ENCODE assay signal across 2 cellular contexts in the genomic region with DNA sequence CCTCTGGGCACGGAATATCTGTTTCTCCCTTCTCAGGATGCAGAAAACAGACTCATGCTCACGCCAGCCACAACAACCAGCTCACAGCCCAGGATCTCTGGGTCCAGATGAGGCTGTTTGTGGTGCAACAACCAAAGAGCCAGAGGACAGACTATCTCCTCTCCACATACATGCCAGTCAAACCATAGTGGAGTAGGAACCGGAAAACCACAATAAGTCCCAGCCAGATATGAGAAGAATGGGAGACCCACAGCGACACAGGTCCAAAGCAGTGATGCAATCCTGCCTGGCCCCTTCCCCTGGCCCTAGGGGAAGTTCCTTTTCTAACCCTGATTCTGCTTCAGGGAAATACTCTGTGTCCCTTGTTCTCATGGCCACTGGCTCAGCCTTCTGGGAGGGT.
TF ChIP-seq lines count a peak whose summit lies in the region.

No MANE protein-coding gene starts in this region.

TF ChIP-seq in K562, 482 proteins besides CTCF, POLR2A, EP300 and RAD21 (continues in another document):
- TF ChIP-seq HMGN3 (IDR thresholded peaks at IDR 0.05; ENCODE audit: borderline replicate concordance, extremely low read depth, insufficient read length, low read depth, low read length) (no peak), ZNF253 (CRISPR knock-in tag; conservative IDR thresholded peaks at IDR 0.05) (no peak), POLR2G (IDR thresholded peaks at IDR 0.05; ENCODE audit: low read depth, low read length) (no peak), KLF6 (CRISPR knock-in tag; IDR thresholded peaks at IDR 0.05; ENCODE audit: borderline replicate concordance) (no peak), SNRNP70 (optimal IDR thresholded peaks at IDR 0.05; ENCODE audit: low read depth, low read length) (no peak), CBX3 (IDR thresholded peaks at IDR 0.05; ENCODE audit: borderline replicate concordance in 1 of 2, low read length in 2 of 2) (no peak), KDM5B (IDR thresholded peaks at IDR 0.05; ENCODE audit: insufficient replicate concordance, low read depth, low read length) (no peak), KDM2B (CRISPR knock-in tag; IDR thresholded peaks at IDR 0.05) (no peak), TCF7 (IDR thresholded peaks at IDR 0.05; ENCODE audit: borderline replicate concordance) (no peak), FOSL1 (tag; conservative IDR thresholded peaks at IDR 0.05) (no peak), SRSF1 (IDR thresholded peaks at IDR 0.05; ENCODE audit: low read depth, low read length) (no peak), CBFB (CRISPR knock-in tag; IDR thresholded peaks at IDR 0.05) (peak; percentile 79; the same call in 1 of the 2 replicates), CBX1 (IDR thresholded peaks at IDR 0.05; ENCODE audit: low read depth) (no peak), ZC3H8 (IDR thresholded peaks at IDR 0.05) (no peak), POLR2H (tag; IDR thresholded peaks at IDR 0.05; ENCODE audit: low read depth) (no peak), RBBP5 (IDR thresholded peaks at IDR 0.05; ENCODE audit: borderline replicate concordance, insufficient read depth, low read length, poor library complexity, severe bottlenecking) (no peak), KHSRP (IDR thresholded peaks at IDR 0.05) (no peak), MEIS2 (IDR thresholded peaks at IDR 0.05; ENCODE audit: partially characterized antibody) (peak; percentile 36), TARDBP (IDR thresholded peaks at IDR 0.05) (no peak), ZNF143 (CRISPR knock-in tag; IDR thresholded peaks at IDR 0.05) (no peak), HDAC2 (IDR thresholded peaks at IDR 0.05) (0 out of 2 replicates have a peak, but pooled peaks have one; percentile 42), PRPF4 (IDR thresholded peaks at IDR 0.05; ENCODE audit: insufficient read depth, low read depth, low read length, poor library complexity, severe bottlenecking) (no peak), MAFG (tag; conservative IDR thresholded peaks at IDR 0.05) (no peak), TAL1 (IDR thresholded peaks at IDR 0.05) (peak; percentile 81)
- TF ChIP-seq, protein P1, sequence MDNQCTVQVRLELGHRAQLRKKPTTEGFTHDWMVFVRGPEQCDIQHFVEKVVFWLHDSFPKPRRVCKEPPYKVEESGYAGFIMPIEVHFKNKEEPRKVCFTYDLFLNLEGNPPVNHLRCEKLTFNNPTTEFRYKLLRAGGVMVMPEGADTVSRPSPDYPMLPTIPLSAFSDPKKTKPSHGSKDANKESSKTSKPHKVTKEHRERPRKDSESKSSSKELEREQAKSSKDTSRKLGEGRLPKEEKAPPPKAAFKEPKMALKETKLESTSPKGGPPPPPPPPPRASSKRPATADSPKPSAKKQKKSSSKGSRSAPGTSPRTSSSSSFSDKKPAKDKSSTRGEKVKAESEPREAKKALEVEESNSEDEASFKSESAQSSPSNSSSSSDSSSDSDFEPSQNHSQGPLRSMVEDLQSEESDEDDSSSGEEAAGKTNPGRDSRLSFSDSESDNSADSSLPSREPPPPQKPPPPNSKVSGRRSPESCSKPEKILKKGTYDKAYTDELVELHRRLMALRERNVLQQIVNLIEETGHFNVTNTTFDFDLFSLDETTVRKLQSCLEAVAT (IDR thresholded peaks at IDR 0.05): no peak
- TF ChIP-seq, protein P2, sequence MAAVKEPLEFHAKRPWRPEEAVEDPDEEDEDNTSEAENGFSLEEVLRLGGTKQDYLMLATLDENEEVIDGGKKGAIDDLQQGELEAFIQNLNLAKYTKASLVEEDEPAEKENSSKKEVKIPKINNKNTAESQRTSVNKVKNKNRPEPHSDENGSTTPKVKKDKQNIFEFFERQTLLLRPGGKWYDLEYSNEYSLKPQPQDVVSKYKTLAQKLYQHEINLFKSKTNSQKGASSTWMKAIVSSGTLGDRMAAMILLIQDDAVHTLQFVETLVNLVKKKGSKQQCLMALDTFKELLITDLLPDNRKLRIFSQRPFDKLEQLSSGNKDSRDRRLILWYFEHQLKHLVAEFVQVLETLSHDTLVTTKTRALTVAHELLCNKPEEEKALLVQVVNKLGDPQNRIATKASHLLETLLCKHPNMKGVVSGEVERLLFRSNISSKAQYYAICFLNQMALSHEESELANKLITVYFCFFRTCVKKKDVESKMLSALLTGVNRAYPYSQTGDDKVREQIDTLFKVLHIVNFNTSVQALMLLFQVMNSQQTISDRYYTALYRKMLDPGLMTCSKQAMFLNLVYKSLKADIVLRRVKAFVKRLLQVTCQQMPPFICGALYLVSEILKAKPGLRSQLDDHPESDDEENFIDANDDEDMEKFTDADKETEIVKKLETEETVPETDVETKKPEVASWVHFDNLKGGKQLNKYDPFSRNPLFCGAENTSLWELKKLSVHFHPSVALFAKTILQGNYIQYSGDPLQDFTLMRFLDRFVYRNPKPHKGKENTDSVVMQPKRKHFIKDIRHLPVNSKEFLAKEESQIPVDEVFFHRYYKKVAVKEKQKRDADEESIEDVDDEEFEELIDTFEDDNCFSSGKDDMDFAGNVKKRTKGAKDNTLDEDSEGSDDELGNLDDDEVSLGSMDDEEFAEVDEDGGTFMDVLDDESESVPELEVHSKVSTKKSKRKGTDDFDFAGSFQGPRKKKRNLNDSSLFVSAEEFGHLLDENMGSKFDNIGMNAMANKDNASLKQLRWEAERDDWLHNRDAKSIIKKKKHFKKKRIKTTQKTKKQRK (IDR thresholded peaks at IDR 0.05; ENCODE audit: borderline replicate concordance, low read depth, low read length): no peak
- TF ChIP-seq, protein P3, sequence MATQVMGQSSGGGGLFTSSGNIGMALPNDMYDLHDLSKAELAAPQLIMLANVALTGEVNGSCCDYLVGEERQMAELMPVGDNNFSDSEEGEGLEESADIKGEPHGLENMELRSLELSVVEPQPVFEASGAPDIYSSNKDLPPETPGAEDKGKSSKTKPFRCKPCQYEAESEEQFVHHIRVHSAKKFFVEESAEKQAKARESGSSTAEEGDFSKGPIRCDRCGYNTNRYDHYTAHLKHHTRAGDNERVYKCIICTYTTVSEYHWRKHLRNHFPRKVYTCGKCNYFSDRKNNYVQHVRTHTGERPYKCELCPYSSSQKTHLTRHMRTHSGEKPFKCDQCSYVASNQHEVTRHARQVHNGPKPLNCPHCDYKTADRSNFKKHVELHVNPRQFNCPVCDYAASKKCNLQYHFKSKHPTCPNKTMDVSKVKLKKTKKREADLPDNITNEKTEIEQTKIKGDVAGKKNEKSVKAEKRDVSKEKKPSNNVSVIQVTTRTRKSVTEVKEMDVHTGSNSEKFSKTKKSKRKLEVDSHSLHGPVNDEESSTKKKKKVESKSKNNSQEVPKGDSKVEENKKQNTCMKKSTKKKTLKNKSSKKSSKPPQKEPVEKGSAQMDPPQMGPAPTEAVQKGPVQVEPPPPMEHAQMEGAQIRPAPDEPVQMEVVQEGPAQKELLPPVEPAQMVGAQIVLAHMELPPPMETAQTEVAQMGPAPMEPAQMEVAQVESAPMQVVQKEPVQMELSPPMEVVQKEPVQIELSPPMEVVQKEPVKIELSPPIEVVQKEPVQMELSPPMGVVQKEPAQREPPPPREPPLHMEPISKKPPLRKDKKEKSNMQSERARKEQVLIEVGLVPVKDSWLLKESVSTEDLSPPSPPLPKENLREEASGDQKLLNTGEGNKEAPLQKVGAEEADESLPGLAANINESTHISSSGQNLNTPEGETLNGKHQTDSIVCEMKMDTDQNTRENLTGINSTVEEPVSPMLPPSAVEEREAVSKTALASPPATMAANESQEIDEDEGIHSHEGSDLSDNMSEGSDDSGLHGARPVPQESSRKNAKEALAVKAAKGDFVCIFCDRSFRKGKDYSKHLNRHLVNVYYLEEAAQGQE (CRISPR knock-in tag; IDR thresholded peaks at IDR 0.05; ENCODE audit: low read depth): no peak

TF ChIP-seq in SK-N-SH, 30 proteins besides CTCF, POLR2A, EP300 and RAD21:
- TF ChIP-seq CHD2 (IDR thresholded peaks at IDR 0.05; ENCODE audit: low read length, partially characterized antibody): no peak
- no peak for TF ChIP-seq GATA2 (CRISPR knock-in tag; IDR thresholded peaks at IDR 0.05)
- no peak for TF ChIP-seq FOSL2 (IDR thresholded peaks at IDR 0.05; ENCODE audit: borderline replicate concordance, low read depth)
- TF ChIP-seq EZH2phosphoT487 (IDR thresholded peaks at IDR 0.05; ENCODE audit: borderline replicate concordance, low read depth): no peak
- no peak for TF ChIP-seq RFX5 (IDR thresholded peaks at IDR 0.05; ENCODE audit: low read length)
- no peak for TF ChIP-seq ELF1 (IDR thresholded peaks at IDR 0.05)
- TF ChIP-seq JUND (IDR thresholded peaks at IDR 0.05): no peak
- TF ChIP-seq TCF12 (IDR thresholded peaks at IDR 0.05): no peak
- no peak for TF ChIP-seq GABPA (IDR thresholded peaks at IDR 0.05; ENCODE audit: low read depth)
- no peak for TF ChIP-seq TAF1 (IDR thresholded peaks at IDR 0.05; ENCODE audit: borderline replicate concordance, low read depth, low read length)
- no peak for TF ChIP-seq SMC3 (IDR thresholded peaks at IDR 0.05; ENCODE audit: low read depth, low read length)
- TF ChIP-seq, protein P4, sequence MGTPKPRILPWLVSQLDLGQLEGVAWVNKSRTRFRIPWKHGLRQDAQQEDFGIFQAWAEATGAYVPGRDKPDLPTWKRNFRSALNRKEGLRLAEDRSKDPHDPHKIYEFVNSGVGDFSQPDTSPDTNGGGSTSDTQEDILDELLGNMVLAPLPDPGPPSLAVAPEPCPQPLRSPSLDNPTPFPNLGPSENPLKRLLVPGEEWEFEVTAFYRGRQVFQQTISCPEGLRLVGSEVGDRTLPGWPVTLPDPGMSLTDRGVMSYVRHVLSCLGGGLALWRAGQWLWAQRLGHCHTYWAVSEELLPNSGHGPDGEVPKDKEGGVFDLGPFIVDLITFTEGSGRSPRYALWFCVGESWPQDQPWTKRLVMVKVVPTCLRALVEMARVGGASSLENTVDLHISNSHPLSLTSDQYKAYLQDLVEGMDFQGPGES (IDR thresholded peaks at IDR 0.05; ENCODE audit: low read depth, low read length): no peak
- TF ChIP-seq, protein P3 (IDR thresholded peaks at IDR 0.05; ENCODE audit: low read depth, low read length): no peak
- TF ChIP-seq MXI1 (IDR thresholded peaks at IDR 0.05; ENCODE audit: low read depth, low read length): no peak
- no peak for TF ChIP-seq MEF2A (IDR thresholded peaks at IDR 0.05; ENCODE audit: borderline replicate concordance, low read depth)
- TF ChIP-seq, protein P5, sequence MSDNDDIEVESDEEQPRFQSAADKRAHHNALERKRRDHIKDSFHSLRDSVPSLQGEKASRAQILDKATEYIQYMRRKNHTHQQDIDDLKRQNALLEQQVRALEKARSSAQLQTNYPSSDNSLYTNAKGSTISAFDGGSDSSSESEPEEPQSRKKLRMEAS (IDR thresholded peaks at IDR 0.05; ENCODE audit: low read depth): no peak
- no peak for TF ChIP-seq RCOR1 (IDR thresholded peaks at IDR 0.05; ENCODE audit: low read length)
